9 cellular contexts compared by ENCODE assay signal in the genomic region with DNA sequence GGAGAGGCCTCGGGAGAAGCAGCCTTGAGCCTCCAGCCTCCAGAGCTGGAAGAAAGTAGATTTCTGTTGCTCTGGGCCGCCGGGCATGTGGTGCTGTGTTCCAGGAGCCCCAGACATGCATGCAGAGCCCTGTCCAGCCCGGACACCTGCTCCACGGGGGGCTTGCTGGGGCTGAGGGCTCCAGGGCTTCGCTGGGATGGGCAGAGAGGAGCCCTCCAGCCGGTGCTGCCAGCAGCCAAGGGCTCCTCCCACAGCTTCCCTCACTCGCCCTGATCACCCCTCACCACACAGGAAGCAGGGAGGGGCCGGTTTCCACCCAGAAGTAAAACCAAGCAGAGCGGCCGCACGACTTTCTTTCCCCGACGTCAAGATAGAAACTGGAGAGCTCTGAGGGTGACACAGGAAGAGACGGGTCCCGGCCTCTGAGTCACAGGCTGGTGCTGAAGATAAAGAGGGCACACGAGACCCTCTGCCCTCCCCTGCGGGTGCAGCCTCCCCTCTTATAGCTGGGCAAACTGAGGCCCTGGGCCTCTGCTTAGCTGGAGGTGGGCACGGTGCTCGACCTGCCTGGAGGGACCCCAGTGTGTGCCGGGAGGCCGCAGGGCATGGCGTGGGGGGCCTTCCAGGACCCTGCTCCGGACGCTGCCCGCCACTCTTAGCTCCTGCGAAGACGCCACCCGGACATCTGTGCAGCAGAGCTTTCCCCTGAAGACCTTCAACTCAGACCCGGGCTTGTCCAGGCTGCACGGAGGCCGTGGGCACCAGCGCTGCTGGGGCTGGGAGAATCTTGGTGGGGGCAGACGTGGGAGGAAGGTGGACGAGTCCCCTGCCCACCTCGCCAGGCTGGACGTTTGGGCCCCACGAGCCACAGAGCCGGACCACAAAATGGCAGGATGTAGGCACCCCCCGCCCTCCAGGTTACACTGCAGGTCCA. TPM values are rescaled to one million over a fixed set of nuclear protein-coding genes. Genes with fewer than 3 reads are reported as not detected.
DNase-seq lines count a peak whose midpoint lies in the region; ATAC-seq and TF ChIP-seq lines count a peak whose summit lies in the region.
"Had no signal": no experiment of that assay in that cellular context is flagged by ENCODE, and none has a peak within 500 bp of the region (broad histone marks: within the 10 kb centered on the region; RNA-seq: fewer than 3 reads in every experiment).

No MANE protein-coding gene starts in this region.

- POLR2A ChIA-PET in CD4-positive, alpha-beta T cell (lab: Charles Lee), result interaction anchor here (0.6 to 3.2 kb wide), 17 partner anchors 11 to 774 kb away, joined by 3 to 79 read pairs (median 5); partner anchors contain the start of genes ADAP1, COX19 and GET4
- POLR2A ChIA-PET in HEK293T (lab: Yijun Ruan, JAX), result no interaction called here

- CTCF ChIA-PET in CD4-positive, alpha-beta T cell (lab: Charles Lee), result interaction anchor here (1.3 to 1.5 kb wide), 3 partner anchors 15 to 52 kb away, joined by 3 to 8 read pairs (median 4); partner anchors contain the start of gene COX19
- CTCF ChIA-PET in HEK293T (lab: Yijun Ruan, JAX), result no interaction called here

- WGBS in lung, 2 donors, result 38 to 47% methylated on average over 40 of the region's 40 CpGs

- no peaks in the 10 kb centered on the region for H3K9me3 Mint-ChIP-seq in CD4-positive, alpha-beta T cell
- no peaks in the 10 kb centered on the region for H3K9me3 Mint-ChIP-seq in T-helper 2 cell treated with Interferon-gamma antibody and Interleukin-4, amounts not matched to agents 5 μg/mL and 100 μg/mL, for 36 hours

- ATAC-seq in CD4-positive, alpha-beta T cell (ENCODE audit: poor library complexity), result peak; percentile 92
- ATAC-seq in GM19372 (IDR thresholded peaks at IDR 0.05; ENCODE audit: low read depth, unreplicated experiment) (peak; percentile 66), HG03469 (IDR thresholded peaks at IDR 0.05; ENCODE audit: unreplicated experiment) (peak; percentile 50), lung (ENCODE audit: insufficient read depth, low FRiP score) (peak; percentile 59)
- ATAC-seq: HCT116 had no signal

- H3K4me1 ChIP-seq in ascending aorta (peaks cover 3% of the 10 kb centered on the region in 2 donors), lung (ENCODE audit: control insufficient read depth in 2 of 2, insufficient read depth in 2 of 2, low read length in 2 of 2) (peaks cover 0 to 18% of the 10 kb centered on the region in 2 donors)

- no peaks in the 10 kb centered on the region for H3K27me3 Mint-ChIP-seq in CD4-positive, alpha-beta T cell
- H3K27me3 Mint-ChIP-seq in T-helper 2 cell treated with Interferon-gamma antibody and Interleukin-4, amounts not matched to agents 5 μg/mL and 100 μg/mL, for 36 hours (ENCODE audit: low read depth), result no peaks in the 10 kb centered on the region

- no peaks in the 10 kb centered on the region for H3K27me3 ChIP-seq in CD4-positive, alpha-beta T cell (ENCODE audit: control insufficient read depth, insufficient read depth, low read length)
- H3K27me3 ChIP-seq in ascending aorta (no peaks in the 10 kb centered on the region), lung (ENCODE audit: control insufficient read depth, insufficient read depth) (no peaks in the 10 kb centered on the region)

- peak overlapping the region; percentile 90 for H3K4me3 Mint-ChIP-seq in CD4-positive, alpha-beta T cell
- H3K4me3 Mint-ChIP-seq in T-helper 2 cell treated with Interferon-gamma antibody and Interleukin-4, amounts not matched to agents 5 μg/mL and 100 μg/mL, for 36 hours, result peak overlapping the region; percentile 89

- no peaks in the 10 kb centered on the region for H3K9me3 ChIP-seq in CD4-positive, alpha-beta T cell (ENCODE audit: control insufficient read depth, low read length)
- no peaks in the 10 kb centered on the region for H3K9me3 ChIP-seq in ascending aorta
- no peaks in the 10 kb centered on the region for H3K9me3 ChIP-seq in lung (ENCODE audit: control insufficient read depth in 2 of 2, insufficient read depth in 1 of 2, low read length in 1 of 2)

- intact Hi-C loops in CD4-positive, alpha-beta T cell (cut with DNase I, micrococcal nuclease), result loop anchor here (1.0 to 2.0 kb wide), 3 partner anchors 15 to 52 kb away; partner anchors contain the start of gene COX19 (in 1 of the 2)
- intact Hi-C loops in ascending aorta (cut with DNase I), result no loop called here

- H3K27ac Mint-ChIP-seq in CD4-positive, alpha-beta T cell, result peak overlapping the region; percentile 92
- H3K27ac Mint-ChIP-seq in T-helper 2 cell treated with Interferon-gamma antibody and Interleukin-4, amounts not matched to agents 5 μg/mL and 100 μg/mL, for 36 hours, result peak overlapping the region; percentile 94

- H3K36me3 Mint-ChIP-seq in CD4-positive, alpha-beta T cell (ENCODE audit: low read depth), result no peaks in the 10 kb centered on the region
- H3K36me3 Mint-ChIP-seq in T-helper 2 cell treated with Interferon-gamma antibody and Interleukin-4, amounts not matched to agents 5 μg/mL and 100 μg/mL, for 36 hours (ENCODE audit: low read depth), result peaks cover 5% of the 10 kb centered on the region

- H3K4me1 Mint-ChIP-seq in CD4-positive, alpha-beta T cell (ENCODE audit: low read depth), result peaks cover 30% of the 10 kb centered on the region
- peaks cover 25% of the 10 kb centered on the region for H3K4me1 Mint-ChIP-seq in T-helper 2 cell treated with Interferon-gamma antibody and Interleukin-4, amounts not matched to agents 5 μg/mL and 100 μg/mL, for 36 hours (ENCODE audit: low read depth)

- peak overlapping the region; percentile 89 for H3K27ac ChIP-seq in CD4-positive, alpha-beta T cell (ENCODE audit: low read depth, low read length)
- no peak overlapping the region for H3K27ac ChIP-seq in ascending aorta
- peak overlapping the region in 1 of 2 donors; percentile 72 for H3K27ac ChIP-seq in lung (ENCODE audit: low read depth in 1 of 2, low read length in 1 of 2)

- no peak for TF ChIP-seq CTCF in CD4-positive, alpha-beta T cell (IDR thresholded peaks at IDR 0.05)
- no peak for TF ChIP-seq CTCF in ascending aorta (IDR thresholded peaks at IDR 0.05)
- TF ChIP-seq CTCF in lung (IDR thresholded peaks at IDR 0.05; ENCODE audit: control extremely low read depth, extremely low read depth), result no peak

- peak; percentile 80 to 91 (median 90) for DNase-seq in CD4-positive, alpha-beta T cell
- peak; percentile 93 for DNase-seq in T-helper 2 cell treated with Interferon-gamma antibody and Interleukin-4, amounts not matched to agents 5 μg/mL and 100 μg/mL, for 36 hours (ENCODE audit: low spot score)
- DNase-seq in ascending aorta (ENCODE audit: low spot score in 2 of 2) (peak; percentile 79 to 88), lung (ENCODE audit: low spot score) (peak; percentile 65), HEK293T (ENCODE audit: extremely low spot score) (no peak)
- DNase-seq in stimulated activated CD8-positive, alpha-beta memory T cell treated with anti-CD3 and anti-CD28 coated beads, Interleukin-4, amount 100 ng/mL, for 24 hours (ENCODE audit: low read depth), result peak; percentile 92

- no peak overlapping the region for H3K4me3 ChIP-seq in ascending aorta
- H3K4me3 ChIP-seq in lung, result no peak overlapping the region

- no peaks in the 10 kb centered on the region for H3K36me3 ChIP-seq in ascending aorta
- H3K36me3 ChIP-seq in lung (ENCODE audit: control insufficient read depth in 2 of 2, insufficient read depth in 2 of 2, low read length in 2 of 2), result no peaks in the 10 kb centered on the region

TF ChIP-seq in HEK293T, 16 proteins besides CTCF, POLR2A, EP300 and RAD21:
- no peak for TF ChIP-seq FOXK2 (IDR thresholded peaks at IDR 0.05)
- TF ChIP-seq, protein P1, sequence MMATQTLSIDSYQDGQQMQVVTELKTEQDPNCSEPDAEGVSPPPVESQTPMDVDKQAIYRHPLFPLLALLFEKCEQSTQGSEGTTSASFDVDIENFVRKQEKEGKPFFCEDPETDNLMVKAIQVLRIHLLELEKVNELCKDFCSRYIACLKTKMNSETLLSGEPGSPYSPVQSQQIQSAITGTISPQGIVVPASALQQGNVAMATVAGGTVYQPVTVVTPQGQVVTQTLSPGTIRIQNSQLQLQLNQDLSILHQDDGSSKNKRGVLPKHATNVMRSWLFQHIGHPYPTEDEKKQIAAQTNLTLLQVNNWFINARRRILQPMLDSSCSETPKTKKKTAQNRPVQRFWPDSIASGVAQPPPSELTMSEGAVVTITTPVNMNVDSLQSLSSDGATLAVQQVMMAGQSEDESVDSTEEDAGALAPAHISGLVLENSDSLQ (IDR thresholded peaks at IDR 0.05), result no peak
- TF ChIP-seq SUZ12 (IDR thresholded peaks at IDR 0.05), result no peak
- TF ChIP-seq CTBP1 (IDR thresholded peaks at IDR 0.05; ENCODE audit: borderline replicate concordance), result no peak
- TF ChIP-seq L3MBTL2 (conservative IDR thresholded peaks at IDR 0.05), result no peak
- TF ChIP-seq HDGF (IDR thresholded peaks at IDR 0.05; ENCODE audit: borderline replicate concordance), result no peak
- no peak for TF ChIP-seq TARDBP (IDR thresholded peaks at IDR 0.05)
- TF ChIP-seq NFRKB (IDR thresholded peaks at IDR 0.05), result no peak
- TF ChIP-seq SP1 (IDR thresholded peaks at IDR 0.05), result no peak
- TF ChIP-seq ELF4 (IDR thresholded peaks at IDR 0.05), result no peak
- TF ChIP-seq ARNT (IDR thresholded peaks at IDR 0.05), result no peak
- no peak for TF ChIP-seq ZNF384 (IDR thresholded peaks at IDR 0.05)
- TF ChIP-seq LEF1 (IDR thresholded peaks at IDR 0.05; ENCODE audit: borderline replicate concordance), result no peak
- no peak for TF ChIP-seq BHLHE40 (IDR thresholded peaks at IDR 0.05; ENCODE audit: borderline replicate concordance)
- no peak for TF ChIP-seq FOXM1 (IDR thresholded peaks at IDR 0.05; ENCODE audit: borderline replicate concordance)
- TF ChIP-seq FOXA1 (IDR thresholded peaks at IDR 0.05), result no peak
TF ChIP-seq in HEK293T: peak in this region for 0.

RNA-seq across cellular contexts. Expression of gene ADAP1, which starts 31.1 kb away (rescaled TPM):
- 1 to 10 TPM; 6.8 to 7.2 TPM for total RNA-seq in CD4-positive, alpha-beta T cell
- 44.5 TPM for total RNA-seq in ascending aorta
- total RNA-seq in lung, result 10 to 100 TPM; 11.5 to 34.2 TPM
- 10 to 100 TPM; 31.0 to 39.0 TPM for polyA plus RNA-seq in lung

RNA-seq across cellular contexts. Expression of gene GET4, which starts 47.0 kb away (rescaled TPM):
- 10 to 100 TPM; 84.4 to 96.4 TPM for total RNA-seq in CD4-positive, alpha-beta T cell
- total RNA-seq in ascending aorta, result 4.2 TPM
- 10 to 100 TPM; 34.1 to 39.9 TPM for total RNA-seq in lung
- polyA plus RNA-seq in lung, result 10 to 100 TPM; 40.1 to 41.8 TPM

RNA-seq across cellular contexts. Expression of gene COX19, which starts 52.0 kb away (rescaled TPM):
- total RNA-seq in CD4-positive, alpha-beta T cell, result 10 to 100 TPM; 47.7 to 51.8 TPM
- total RNA-seq in ascending aorta (2.1 TPM), lung (10 to 100 TPM in 1 of 2 donors, 1 to 10 TPM in 1; 10.0 to 17.0 TPM)
- polyA plus RNA-seq in lung, result 1 to 10 TPM; 5.6 to 6.0 TPM

RNA-seq across cellular contexts. Expression of gene CYP2W1, which starts 59.6 kb away (rescaled TPM):
- total RNA-seq in CD4-positive, alpha-beta T cell, result not detected
- total RNA-seq in ascending aorta, result not detected
- 1 to 10 TPM in 1 of 2 donors, not detected in 1; 8.1 TPM for total RNA-seq in lung
- under 1 TPM in 1 of 2 donors, not detected in 1; 0.05 TPM for polyA plus RNA-seq in lung
